In genomic region chr3:114490829-114491228, GRCh38 we compare ENCODE assay signal across 29 cellular contexts.
"Had no signal": no experiment of that assay in that cellular context is flagged by ENCODE, and none has a peak within 500 bp of the region (broad histone marks: within the 10 kb centered on the region; RNA-seq: fewer than 3 reads in every experiment).

No MANE protein-coding gene starts in this region.

- H3K4me1 ChIP-seq: neural progenitor cell, parathyroid adenoma, prostate gland, spleen, suprapubic skin, testis, transverse colon, upper lobe of right lung, uterus had no signal

- H3K9me3 ChIP-seq: ovary, prostate gland, right lobe of liver, sigmoid colon, spleen, suprapubic skin, testis, tibial artery, transverse colon, upper lobe of right lung, uterus had no signal

- ATAC-seq: naive thymus-derived CD4-positive, alpha-beta T cell; natural killer cell; right cardiac atrium; right lobe of liver; stimulated activated memory B cell treated with anti-CD40 and anti-IgM and Interleukin-4, amounts not matched to agents 10 μg/mL and 1 μg/mL and 100 μg/mL, for 72 hours; stimulated activated naive CD8-positive, alpha-beta T cell treated with anti-CD3 and anti-CD28 coated beads, Interleukin-15, amount 100 ng/mL, for 72 hours; stimulated activated naive CD8-positive, alpha-beta T cell treated with anti-CD3 and anti-CD28 coated beads, Interleukin-15, Interleukin-2, amounts not matched to agents 100 U/mL and 50 U/mL, for 24 hours; upper lobe of right lung had no signal

- H3K9ac ChIP-seq: neural progenitor cell, parathyroid adenoma had no signal

- H3K4me3 ChIP-seq: neural progenitor cell, ovary, prostate gland, right lobe of liver, sigmoid colon, skin epidermis, smooth muscle cell, spleen, suprapubic skin, testis, tibial artery, transverse colon, upper lobe of right lung, uterus had no signal

- H2AFZ ChIP-seq: neural progenitor cell, parathyroid adenoma had no signal

- DNase-seq: naive thymus-derived CD4-positive, alpha-beta T cell; natural killer cell; occipital lobe; ovary; right cardiac atrium; right lobe of liver; sigmoid colon; spleen; stimulated activated CD4-positive, alpha-beta T cell treated with anti-CD3 and anti-CD28 coated beads, Interleukin-12 subunit alpha, Interleukin-12 subunit beta, amount 100 ng/mL, for 4 hours; stimulated activated CD4-positive, alpha-beta T cell treated with anti-CD3 and anti-CD28 coated beads, Interleukin-1b, Interleukin-23, amount 100 ng/mL, for 48 hours; stimulated activated CD4-positive, alpha-beta T cell treated with anti-CD3 and anti-CD28 coated beads, Interleukin-4, amount 100 ng/mL, for 1 hour; stimulated activated CD4-positive, alpha-beta T cell treated with anti-CD3 and anti-CD28 coated beads, Interleukin-4, amount 100 ng/mL, for 4 hours; stimulated activated CD8-positive, alpha-beta memory T cell treated with anti-CD3 and anti-CD28 coated beads, Interleukin-4, amount 100 ng/mL, for 48 hours; stimulated activated naive CD4-positive, alpha-beta T cell; stimulated activated naive CD8-positive, alpha-beta T cell treated with anti-CD3 and anti-CD28 coated beads, Interleukin-15, amount 100 ng/mL, for 72 hours; stimulated activated naive CD8-positive, alpha-beta T cell treated with anti-CD3 and anti-CD28 coated beads, Interleukin-15, Interleukin-2, amounts not matched to agents 100 U/mL and 50 U/mL, for 24 hours; substantia nigra; testis; tibial artery; transverse colon; upper lobe of right lung; uterus had no signal

- H3K27ac ChIP-seq: neural progenitor cell, ovary, parathyroid adenoma, prostate gland, right lobe of liver, sigmoid colon, skin epidermis, spleen, suprapubic skin, testis, tibial artery, transverse colon, upper lobe of right lung, uterus had no signal

- H3K4me2 ChIP-seq: neural progenitor cell, smooth muscle cell had no signal

- H3K27me3 ChIP-seq: neural progenitor cell, ovary, right lobe of liver, sigmoid colon, spleen, suprapubic skin, testis, tibial artery, transverse colon, upper lobe of right lung, uterus had no signal

- H3K36me3 ChIP-seq: neural progenitor cell, ovary, prostate gland, right lobe of liver, sigmoid colon, suprapubic skin, tibial artery, transverse colon, upper lobe of right lung, uterus had no signal

- H3K79me2 ChIP-seq: parathyroid adenoma had no signal
